Comparison of ENCODE assay signal across 8 cellular contexts in genomic region chr1:88983791-88984552, GRCh38. TPM values are rescaled to one million over a fixed set of nuclear protein-coding genes. Genes with fewer than 3 reads are reported as not detected.
DNase-seq lines count a peak whose midpoint lies in the region; ATAC-seq and TF ChIP-seq lines count a peak whose summit lies in the region.

No MANE protein-coding gene starts in this region.

- H3K36me3 Mint-ChIP-seq in stimulated activated naive CD8-positive, alpha-beta T cell treated with anti-CD3 and anti-CD28 coated beads, Interleukin-15, Interleukin-2, amounts not matched to agents 100 ng/mL and 50 ng/mL, for 24 hours (ENCODE audit: low read depth), result peaks cover 81% of the 10 kb centered on the region

- H3K9ac ChIP-seq in KMS-11 (no peak overlapping the region), liver (ENCODE audit: low read depth in 1 of 2, low read length in 2 of 2) (peak overlapping the region in 1 of 2 donors; percentile 5)

- H3K27ac Mint-ChIP-seq in stimulated activated naive CD8-positive, alpha-beta T cell treated with anti-CD3 and anti-CD28 coated beads, Interleukin-15, Interleukin-2, amounts not matched to agents 100 ng/mL and 50 ng/mL, for 24 hours, result peak overlapping the region; percentile 80

- no peaks in the 10 kb centered on the region for H3K9me3 Mint-ChIP-seq in stimulated activated naive CD8-positive, alpha-beta T cell treated with anti-CD3 and anti-CD28 coated beads, Interleukin-15, Interleukin-2, amounts not matched to agents 100 ng/mL and 50 ng/mL, for 24 hours

- DNase-seq in stimulated activated naive CD8-positive, alpha-beta T cell treated with anti-CD3 and anti-CD28 coated beads, Interleukin-15, Interleukin-2, amounts not matched to agents 100 U/mL and 50 U/mL, for 24 hours, result no peak
- DNase-seq in SKM-1 (lab: John Stamatoyannopoulos, UW; ENCODE audit: unreplicated experiment) (peak; percentile 50), choroid plexus epithelial cell (ENCODE audit: low read depth) (peak; percentile 77), transverse colon (no peak)

- peak; percentile 53 for TF ChIP-seq CTCF in KMS-11 (conservative IDR thresholded peaks at IDR 0.05; ENCODE audit: low read depth, low read length)
- peak; percentile 64 for TF ChIP-seq CTCF in choroid plexus epithelial cell (conservative IDR thresholded peaks at IDR 0.05; ENCODE audit: low read depth, low read length)
- peak; percentile 59 for TF ChIP-seq CTCF in liver (IDR thresholded peaks at IDR 0.05; ENCODE audit: low read depth, low read length, missing input control)
- peak; percentile 63 to 81 (median 66) for TF ChIP-seq CTCF in transverse colon (IDR thresholded peaks at IDR 0.05)

- H3K4me3 Mint-ChIP-seq in stimulated activated naive CD8-positive, alpha-beta T cell treated with anti-CD3 and anti-CD28 coated beads, Interleukin-15, Interleukin-2, amounts not matched to agents 100 ng/mL and 50 ng/mL, for 24 hours, result peak overlapping the region; percentile 60

- no peak overlapping the region for H3K4me2 ChIP-seq in KMS-11

- no peak overlapping the region for H3K4me3 ChIP-seq in KMS-11 (IDR thresholded peaks at IDR 0.05; ENCODE audit: insufficient read depth, low read depth, low read length)
- no peak overlapping the region for H3K4me3 ChIP-seq in choroid plexus epithelial cell (ENCODE audit: low read depth, low read length)
- no peak overlapping the region for H3K4me3 ChIP-seq in liver (ENCODE audit: low read depth in 1 of 3, low read length in 3 of 3)
- H3K4me3 ChIP-seq in transverse colon, result no peak overlapping the region

- no peaks in the 10 kb centered on the region for H3K36me3 ChIP-seq in KMS-11 (ENCODE audit: insufficient read depth)
- peaks cover 0 to 8% (median 2%) of the 10 kb centered on the region in 4 donors for H3K36me3 ChIP-seq in liver (ENCODE audit: control insufficient read depth in 4 of 4, insufficient read depth in 3 of 4, low read depth in 1 of 4, low read length in 3 of 4)
- peaks cover 0 to 21% (median 0%) of the 10 kb centered on the region in 4 donors for H3K36me3 ChIP-seq in transverse colon

- no peak for TF ChIP-seq POLR2A in transverse colon (IDR thresholded peaks at IDR 0.05)

- WGBS in liver, result 78% methylated on average over 17 of the region's 17 CpGs
- 68 to 85% methylated on average over 3 to 17 of the region's 17 CpGs for WGBS in transverse colon (ENCODE audit: low coverage in 1 of 2), 2 donors

- no peak for ATAC-seq in stimulated activated naive CD8-positive, alpha-beta T cell treated with anti-CD3 and anti-CD28 coated beads, Interleukin-15, Interleukin-2, amounts not matched to agents 100 U/mL and 50 U/mL, for 24 hours
- no peak for ATAC-seq in HG03280 (IDR thresholded peaks at IDR 0.05; ENCODE audit: unreplicated experiment)

- H3K27me3 ChIP-seq in KMS-11 (ENCODE audit: insufficient read depth, low read depth) (no peaks in the 10 kb centered on the region), liver (ENCODE audit: control insufficient read depth in 4 of 4, insufficient read depth in 4 of 4, low read length in 3 of 4) (no peaks in the 10 kb centered on the region), transverse colon (no peaks in the 10 kb centered on the region)

- intact Hi-C loops in transverse colon (cut with DNase I; ENCODE audit: low total_unique reads), result no loop called here

- peaks cover 9% of the 10 kb centered on the region for H3K4me1 ChIP-seq in KMS-11 (ENCODE audit: low read depth, poor library complexity, severe bottlenecking)
- peaks cover 5 to 25% (median 16%) of the 10 kb centered on the region in 4 donors for H3K4me1 ChIP-seq in liver (ENCODE audit: control insufficient read depth in 4 of 4, insufficient read depth in 4 of 4, low read length in 3 of 4)
- peaks cover 17 to 56% (median 36%) of the 10 kb centered on the region in 4 donors for H3K4me1 ChIP-seq in transverse colon

- H2AFZ ChIP-seq in KMS-11 (ENCODE audit: low read depth), result no peak overlapping the region

- H4K20me1 ChIP-seq in KMS-11 (ENCODE audit: insufficient read depth), result no peaks in the 10 kb centered on the region

- TF ChIP-seq EP300 in transverse colon (IDR thresholded peaks at IDR 0.05; ENCODE audit: low read depth), result no peak

- no peaks in the 10 kb centered on the region for H3K9me3 ChIP-seq in liver (ENCODE audit: control insufficient read depth in 4 of 4, low read length in 3 of 4)
- no peaks in the 10 kb centered on the region for H3K9me3 ChIP-seq in transverse colon

- H3K27ac ChIP-seq in KMS-11 (no peak overlapping the region), liver (ENCODE audit: low read depth in 1 of 2, low read length in 2 of 2) (peak overlapping the region; percentile 21 to 37), transverse colon (peak overlapping the region; percentile 48 to 70 (median 60))

- H3K27me3 Mint-ChIP-seq in stimulated activated naive CD8-positive, alpha-beta T cell treated with anti-CD3 and anti-CD28 coated beads, Interleukin-15, Interleukin-2, amounts not matched to agents 100 ng/mL and 50 ng/mL, for 24 hours, result no peaks in the 10 kb centered on the region

- in situ Hi-C loops in transverse colon (cut with MboI; ENCODE audit: low pct_ligation_motif_present in 1 of 4, low pct_unique_long_range_greater_than_20kb in 1 of 4, low sequenced_read_pairs in 3 of 4), result no loop called here

- TF ChIP-seq RAD21 in liver (IDR thresholded peaks at IDR 0.05), result peak; percentile 74 to 78

- H3K79me2 ChIP-seq in KMS-11 (ENCODE audit: insufficient read depth, low read depth), result no peaks in the 10 kb centered on the region; the same call in 1 of the 2 replicates

- peaks cover 88% of the 10 kb centered on the region for H3K4me1 Mint-ChIP-seq in stimulated activated naive CD8-positive, alpha-beta T cell treated with anti-CD3 and anti-CD28 coated beads, Interleukin-15, Interleukin-2, amounts not matched to agents 100 ng/mL and 50 ng/mL, for 24 hours (ENCODE audit: low read depth)

TF ChIP-seq in liver, 16 proteins besides CTCF, POLR2A, EP300 and RAD21:
- no peak for TF ChIP-seq FOXA1 (IDR thresholded peaks at IDR 0.05)
- TF ChIP-seq HNF4G (IDR thresholded peaks at IDR 0.05), result no peak
- TF ChIP-seq FOXA2 (IDR thresholded peaks at IDR 0.05), result no peak
- TF ChIP-seq RXRA (IDR thresholded peaks at IDR 0.05), result no peak
- TF ChIP-seq EGR1 (IDR thresholded peaks at IDR 0.05; ENCODE audit: low read depth in 2 of 2), result no peak
- no peak for TF ChIP-seq HNF4A (conservative IDR thresholded peaks at IDR 0.05)
- peak; percentile 41 for TF ChIP-seq YY1 (IDR thresholded peaks at IDR 0.05)

RNA-seq across cellular contexts. Expression of gene KYAT3, which starts 8.5 kb away (rescaled TPM):
- total RNA-seq in liver (10 to 100 TPM in 1 of 2 donors, 1 to 10 TPM in 1; 9.4 to 12.0 TPM), transverse colon (10 to 100 TPM in 3 of 4 donors, 1 to 10 TPM in 1; 7.8 to 23.3 (median 20.5) TPM)
- 10 to 100 TPM in 1 of 2 donors, 1 to 10 TPM in 1; 9.0 to 12.0 TPM for polyA plus RNA-seq in liver

RNA-seq across cellular contexts. Expression of gene RBMXL1, which starts 8.5 kb away (rescaled TPM):
- total RNA-seq in liver (10 to 100 TPM in 1 of 2 donors, 1 to 10 TPM in 1; 5.8 to 11.2 TPM), transverse colon (10 to 100 TPM in 2 of 4 donors, 1 to 10 TPM in 2; 7.2 to 14.9 (median 10.0) TPM)
- 1 to 10 TPM; 3.4 to 7.2 TPM for polyA plus RNA-seq in liver

RNA-seq across cellular contexts. Expression of gene GBP3, which starts 38.7 kb away (rescaled TPM):
- total RNA-seq in liver (1 to 10 TPM; 2.0 to 8.8 TPM), transverse colon (100 to 1,000 TPM in 1 of 4 donors, 10 to 100 TPM in 2, 1 to 10 TPM in 1; 5.4 to 102 (median 55.2) TPM)
- polyA plus RNA-seq in liver, result 1 to 10 TPM; 3.8 to 5.1 TPM

Comparison
In these comparisons a context has a peak if more than half of its experiments do, and no peak if none do; other contexts are left out.
1. DNase-seq: peak in SKM-1 (single experiment) and choroid plexus epithelial cell (single experiment); none in stimulated activated naive CD8-positive, alpha-beta T cell treated with anti-CD3 and anti-CD28 coated beads, Interleukin-15, Interleukin-2, amounts not matched to agents 100 U/mL and 50 U/mL, for 24 hours (single experiment) and transverse colon (single experiment).
2. Peak in every context shown above with its lines, with median percentiles within 50 percentile points of each other: CTCF ChIP-seq.